20 cellular contexts compared by ENCODE assay signal in the genomic region with DNA sequence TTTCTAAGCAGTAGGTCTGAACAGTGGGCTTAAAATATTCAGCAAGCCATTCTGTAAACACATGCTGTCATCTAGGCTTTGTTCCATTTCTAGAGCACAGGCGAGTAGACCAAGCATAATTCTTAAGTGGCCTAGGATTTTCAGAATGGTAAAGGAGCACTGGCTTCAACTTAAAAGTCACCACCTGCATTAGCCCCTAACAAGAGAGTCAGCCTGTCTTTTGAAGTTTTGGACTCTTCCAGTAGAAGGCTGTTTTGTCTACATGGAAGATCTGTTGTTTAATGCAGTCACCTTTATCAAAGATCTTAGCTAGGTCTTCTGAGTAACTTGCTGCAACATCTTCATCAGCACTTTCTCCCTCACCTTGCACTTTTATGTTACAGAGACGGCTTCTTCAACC. TPM values are rescaled to one million over a fixed set of nuclear protein-coding genes. Genes with fewer than 3 reads are reported as not detected.
DNase-seq lines count a peak whose midpoint lies in the region; ATAC-seq and TF ChIP-seq lines count a peak whose summit lies in the region.
"Had no signal": no experiment of that assay in that cellular context is flagged by ENCODE, and none has a peak within 500 bp of the region (broad histone marks: within the 10 kb centered on the region; RNA-seq: fewer than 3 reads in every experiment).

No MANE protein-coding gene starts in this region.

- H3K4me3 ChIP-seq in GM23338 (no peak overlapping the region), breast epithelium (no peak overlapping the region)
- H3K4me3 ChIP-seq in naive thymus-derived CD4-positive, alpha-beta T cell (ENCODE audit: low read length), result no peak overlapping the region
- H3K4me3 ChIP-seq: A549; BLaER1 treated with 17β-estradiol and CSF1 and Interleukin-3, amounts not matched to agents 10 nM and 100 nM had no signal

- peaks cover 16% of the 10 kb centered on the region for H3K36me3 ChIP-seq in GM23338 (ENCODE audit: insufficient read depth)
- H3K36me3 ChIP-seq in naive thymus-derived CD4-positive, alpha-beta T cell (ENCODE audit: control insufficient read depth in 2 of 3, insufficient read depth in 3 of 3, low read length in 3 of 3), result peaks cover 7 to 89% (median 21%) of the 10 kb centered on the region in 3 experiments
- H3K36me3 ChIP-seq in breast epithelium, result no peaks in the 10 kb centered on the region

- TF ChIP-seq CTCF in GM23338 (conservative IDR thresholded peaks at IDR 0.05; ENCODE audit: low read depth in 2 of 2) (no peak), breast epithelium (IDR thresholded peaks at IDR 0.05) (no peak)

- H3K9me3 ChIP-seq in naive thymus-derived CD4-positive, alpha-beta T cell (ENCODE audit: control insufficient read depth in 2 of 3, low read length in 3 of 3), result no peaks in the 10 kb centered on the region
- H3K9me3 ChIP-seq in breast epithelium, result no peaks in the 10 kb centered on the region
- H3K9me3 ChIP-seq: A549, Caco-2 had no signal

- H3K27me3 ChIP-seq in GM23338 (ENCODE audit: insufficient read depth) (no peaks in the 10 kb centered on the region), breast epithelium (no peaks in the 10 kb centered on the region)
- no peaks in the 10 kb centered on the region for H3K27me3 ChIP-seq in naive thymus-derived CD4-positive, alpha-beta T cell (ENCODE audit: control insufficient read depth in 2 of 2, insufficient read depth in 2 of 2, low read length in 2 of 2)
- H3K27me3 ChIP-seq: BLaER1 treated with 17β-estradiol and CSF1 and Interleukin-3, amounts not matched to agents 10 nM and 100 nM had no signal

- intact Hi-C loops in naive thymus-derived CD4-positive, alpha-beta T cell (cut with micrococcal nuclease), result no loop called here
- intact Hi-C loops in breast epithelium (cut with DNase I; ENCODE audit: low total_unique reads), result no loop called here

- H3K79me2 ChIP-seq in GM23338 (replicated peaks; ENCODE audit: insufficient read depth), result no peaks in the 10 kb centered on the region; the same call in 1 of the 2 replicates

- CTCF ChIA-PET in naive thymus-derived CD4-positive, alpha-beta T cell (lab: Charles Lee), result no interaction called here

- no peaks in the 10 kb centered on the region for H3F3A ChIP-seq in GM23338 (replicated peaks; ENCODE audit: low read depth)

- H3K9me3 Mint-ChIP-seq in activated naive CD4-positive, alpha-beta T cell treated with anti-CD3 and anti-CD28 coated beads, Interleukin-2, amount 50 U/mL, for 24 hours, result no peaks in the 10 kb centered on the region
- no peaks in the 10 kb centered on the region for H3K9me3 Mint-ChIP-seq in activated naive CD4-positive, alpha-beta T cell treated with anti-CD3 and anti-CD28 coated beads, Interleukin-2, amount 50 U/mL, for 72 hours
- H3K9me3 Mint-ChIP-seq in GM23338, result no peaks in the 10 kb centered on the region
- H3K9me3 Mint-ChIP-seq in naive thymus-derived CD4-positive, alpha-beta T cell, result no peaks in the 10 kb centered on the region
- H3K9me3 Mint-ChIP-seq: CD8-positive, alpha-beta T cell had no signal

- H3K4me1 ChIP-seq in GM23338 (ENCODE audit: insufficient read depth), result peaks cover 5% of the 10 kb centered on the region; the same call in 1 of the 2 replicates
- H3K4me1 ChIP-seq in naive thymus-derived CD4-positive, alpha-beta T cell (ENCODE audit: control insufficient read depth in 2 of 2, insufficient read depth in 2 of 2, low read length in 2 of 2), result no peaks in the 10 kb centered on the region
- H3K4me1 ChIP-seq in breast epithelium, result no peaks in the 10 kb centered on the region
- H3K4me1 ChIP-seq: Caco-2 had no signal

- no peak for TF ChIP-seq POLR2A in breast epithelium (IDR thresholded peaks at IDR 0.05)

- peak overlapping the region; percentile 26 for H3K27ac Mint-ChIP-seq in activated naive CD4-positive, alpha-beta T cell treated with anti-CD3 and anti-CD28 coated beads, Interleukin-2, amount 50 U/mL, for 24 hours
- no peak overlapping the region for H3K27ac Mint-ChIP-seq in activated naive CD4-positive, alpha-beta T cell treated with anti-CD3 and anti-CD28 coated beads, Interleukin-2, amount 50 U/mL, for 72 hours
- H3K27ac Mint-ChIP-seq in GM23338, result no peak overlapping the region
- H3K27ac Mint-ChIP-seq in naive thymus-derived CD4-positive, alpha-beta T cell, result peak overlapping the region in 5 of 9 donors; percentile 19 to 71 (median 62)

- no peaks in the 10 kb centered on the region for H4K20me1 ChIP-seq in GM23338 (replicated peaks; ENCODE audit: insufficient read depth)

- peaks cover 25% of the 10 kb centered on the region for H3K36me3 Mint-ChIP-seq in activated naive CD4-positive, alpha-beta T cell treated with anti-CD3 and anti-CD28 coated beads, Interleukin-2, amount 50 U/mL, for 24 hours
- peaks cover 6 to 50% of the 10 kb centered on the region in 2 donors for H3K36me3 Mint-ChIP-seq in activated naive CD4-positive, alpha-beta T cell treated with anti-CD3 and anti-CD28 coated beads, Interleukin-2, amount 50 U/mL, for 72 hours
- H3K36me3 Mint-ChIP-seq in GM23338 (ENCODE audit: low read depth), result peaks cover 87% of the 10 kb centered on the region
- peaks cover 14 to 65% (median 35%) of the 10 kb centered on the region in 5 donors for H3K36me3 Mint-ChIP-seq in naive thymus-derived CD4-positive, alpha-beta T cell

- ATAC-seq in activated naive CD4-positive, alpha-beta T cell treated with anti-CD3 and anti-CD28 coated beads, Interleukin-2, amount 50 U/mL, for 72 hours, result no peak
- no peak for ATAC-seq in GM23338
- ATAC-seq in naive thymus-derived CD4-positive, alpha-beta T cell, result no peak
- ATAC-seq: A549; CD8-positive, alpha-beta T cell; Panc1 had no signal

- H2AFZ ChIP-seq in GM23338, result no peak overlapping the region

- DNase-seq in activated naive CD4-positive, alpha-beta T cell treated with anti-CD3 and anti-CD28 coated beads, Interleukin-2, amount 50 U/mL, for 72 hours (ENCODE audit: low spot score in 2 of 2), result no peak
- DNase-seq in GM23338 (ENCODE audit: low spot score), result no peak
- DNase-seq in RPMI8226, result peak; percentile 4
- DNase-seq in naive thymus-derived CD4-positive, alpha-beta T cell, result no peak
- DNase-seq in HT-29 (ENCODE audit: low spot score), result no peak
- DNase-seq in breast epithelium (ENCODE audit: low spot score in 2 of 2), result no peak
- no peak for DNase-seq in ureter (ENCODE audit: low spot score)
- DNase-seq: AML-193; Caco-2; CD8-positive, alpha-beta T cell; KG1; MM.1S; NCI-H2029; NCI-H446 treated with DMSO at 0.1 percent for 48 hours; NCI-H526; SHP77 treated with DMSO at 0.1 percent for 48 hours had no signal

- H3K4me3 Mint-ChIP-seq in activated naive CD4-positive, alpha-beta T cell treated with anti-CD3 and anti-CD28 coated beads, Interleukin-2, amount 50 U/mL, for 24 hours, result no peak overlapping the region
- no peak overlapping the region for H3K4me3 Mint-ChIP-seq in GM23338
- H3K4me3 Mint-ChIP-seq in naive thymus-derived CD4-positive, alpha-beta T cell, result no peak overlapping the region
- H3K4me3 Mint-ChIP-seq: CD8-positive, alpha-beta T cell had no signal

- H3K27me3 Mint-ChIP-seq in activated naive CD4-positive, alpha-beta T cell treated with anti-CD3 and anti-CD28 coated beads, Interleukin-2, amount 50 U/mL, for 24 hours, result no peaks in the 10 kb centered on the region
- peaks cover 6% of the 10 kb centered on the region for H3K27me3 Mint-ChIP-seq in GM23338 (ENCODE audit: insufficient read depth, low read depth, poor library complexity)
- no peaks in the 10 kb centered on the region for H3K27me3 Mint-ChIP-seq in naive thymus-derived CD4-positive, alpha-beta T cell

- POLR2A ChIA-PET in naive thymus-derived CD4-positive, alpha-beta T cell (lab: Charles Lee), result no interaction called here

- no peak overlapping the region for H3K4me2 ChIP-seq in GM23338
- H3K4me2 ChIP-seq: A549; BLaER1 treated with 17β-estradiol and CSF1 and Interleukin-3, amounts not matched to agents 10 nM and 100 nM had no signal

- peaks cover 24% of the 10 kb centered on the region for H3K4me1 Mint-ChIP-seq in activated naive CD4-positive, alpha-beta T cell treated with anti-CD3 and anti-CD28 coated beads, Interleukin-2, amount 50 U/mL, for 24 hours
- peaks cover 3% of the 10 kb centered on the region; the same call in 2 of the 3 replicates for H3K4me1 Mint-ChIP-seq in GM23338
- H3K4me1 Mint-ChIP-seq in naive thymus-derived CD4-positive, alpha-beta T cell, result peaks cover 0 to 19% (median 8%) of the 10 kb centered on the region in 7 donors

- peak overlapping the region; percentile 15; the same call in 1 of the 2 replicates for H3K27ac ChIP-seq in GM23338 (ENCODE audit: low read depth)
- H3K27ac ChIP-seq in naive thymus-derived CD4-positive, alpha-beta T cell (ENCODE audit: low read depth, low read length), result no peak overlapping the region
- H3K27ac ChIP-seq in breast epithelium, result no peak overlapping the region
- H3K27ac ChIP-seq: A549; BLaER1 treated with 17β-estradiol and CSF1 and Interleukin-3, amounts not matched to agents 10 nM and 100 nM had no signal

- H3K9me2 ChIP-seq in GM23338 (ENCODE audit: insufficient read depth), result no peaks in the 10 kb centered on the region

TF ChIP-seq in GM23338, 12 proteins besides CTCF, POLR2A, EP300 and RAD21 (continues in another document):
- TF ChIP-seq EZH2phosphoT487 (IDR thresholded peaks at IDR 0.05; ENCODE audit: unreplicated experiment) (no peak), NANOG (IDR thresholded peaks at IDR 0.05; ENCODE audit: borderline replicate concordance) (no peak)

RNA-seq across cellular contexts. Expression of a gene that starts 36.6 kb away (rescaled TPM):
- 10 to 100 TPM; 27.3 to 29.4 TPM for total RNA-seq in activated naive CD4-positive, alpha-beta T cell treated with anti-CD3 and anti-CD28 coated beads, Interleukin-2, amount 50 U/mL, for 72 hours
- 92.2 and 93.5 TPM in 2 replicates for total RNA-seq in GM23338 (2014; rRNA removed; shearing (Covaris generic))
- polyA plus RNA-seq in GM23338 (2016; fragmentation: Nextera tagmentation; extraction: Ambion mirVana), result 23.1 and 30.3 TPM in 2 replicates
- total RNA-seq in naive thymus-derived CD4-positive, alpha-beta T cell, result 10 to 100 TPM; 32.8 to 61.6 (median 37.4) TPM
- 10 to 100 TPM; 35.8 to 35.9 TPM for polyA plus RNA-seq in naive thymus-derived CD4-positive, alpha-beta T cell
- 45.8 and 52.5 TPM in 2 replicates for total RNA-seq in HT-29 (2014; rRNA removed; shearing (Covaris generic))
- 100 to 1,000 TPM in 2 of 3 donors, 10 to 100 TPM in 1; 46.4 to 111 (median 105) TPM for total RNA-seq in breast epithelium
- 61.6 TPM for total RNA-seq in ureter

RNA-seq across cellular contexts. Expression of a gene that starts 36.8 kb away (rescaled TPM):
- total RNA-seq in activated naive CD4-positive, alpha-beta T cell treated with anti-CD3 and anti-CD28 coated beads, Interleukin-2, amount 50 U/mL, for 72 hours, result 10 to 100 TPM in 1 of 2 donors, 1 to 10 TPM in 1; 8.8 to 26.2 TPM
- total RNA-seq in GM23338 (2014; rRNA removed; shearing (Covaris generic)), result 16.3 and 17.5 TPM in 2 replicates
- 48.0 and 50.4 TPM in 2 replicates for polyA plus RNA-seq in GM23338 (2016; fragmentation: Nextera tagmentation; extraction: Ambion mirVana)
- total RNA-seq in naive thymus-derived CD4-positive, alpha-beta T cell, result 10 to 100 TPM; 10.0 to 39.6 (median 25.4) TPM
- 10 to 100 TPM; 78.6 to 82.7 TPM for polyA plus RNA-seq in naive thymus-derived CD4-positive, alpha-beta T cell
- total RNA-seq in HT-29 (2014; rRNA removed; shearing (Covaris generic)), result 12.2 and 20.3 TPM in 2 replicates
- 10 to 100 TPM; 19.7 to 20.9 (median 20.3) TPM for total RNA-seq in breast epithelium
- 29.9 TPM for total RNA-seq in ureter

Comparison
In these comparisons a context has a peak if more than half of its experiments do, and no peak if none do; other contexts are left out.
1. H3K27ac Mint-ChIP-seq: peak in activated naive CD4-positive, alpha-beta T cell treated with anti-CD3 and anti-CD28 coated beads, Interleukin-2, amount 50 U/mL, for 24 hours (single experiment) and naive thymus-derived CD4-positive, alpha-beta T cell (5 of 9); none in activated naive CD4-positive, alpha-beta T cell treated with anti-CD3 and anti-CD28 coated beads, Interleukin-2, amount 50 U/mL, for 72 hours (0 of 2) and GM23338 (single experiment).